ENCODE assay signal across 8 cellular contexts in genomic region chr20:47272893-47273590, GRCh38.
A peak's percentile ranks its signal among the peaks of the same experiment; 100 is the strongest.
DNase-seq lines count a peak whose midpoint lies in the region; ATAC-seq, FAIRE-seq and TF ChIP-seq lines count a peak whose summit lies in the region.

No MANE protein-coding gene starts in this region.

- peaks cover 68% of the 10 kb centered on the region for H3K4me1 ChIP-seq in GM23248 (ENCODE audit: insufficient read depth)
- H3K4me1 ChIP-seq in endothelial cell of umbilical vein (ENCODE audit: control insufficient read depth, extremely low read depth, insufficient read depth, low read length) = peaks cover 39% of the 10 kb centered on the region
- H3K4me1 ChIP-seq in mucosa of descending colon (ENCODE audit: low read depth) = no peaks in the 10 kb centered on the region

- in situ Hi-C loops in GM23248 (cut with MboI) = loop anchor here (10.0 kb wide), 2 partner anchors 112 to 352 kb away; no protein-coding TSS in a partner anchor

- intact Hi-C loops in activated CD4-positive, alpha-beta T cell treated with anti-CD3 and anti-CD28 coated beads for 36 hours (cut with DNase I, micrococcal nuclease) = loop anchor here (1.0 to 10.0 kb wide), 4 partner anchors 111 to 348 kb away; partner anchors contain the start of gene NCOA3 (in 2 of the 2)
- intact Hi-C loops in endothelial cell of umbilical vein (cut with micrococcal nuclease) (loop anchor here (1.0 to 2.0 kb wide), 5 partner anchors 53 to 348 kb away; partner anchors contain the start of gene NCOA3), mucosa of descending colon (cut with DNase I, micrococcal nuclease) (loop anchor here (2.0 to 10.0 kb wide), 2 partner anchors 112 kb away; no protein-coding TSS in a partner anchor)

- TF ChIP-seq POLR2A in endothelial cell of umbilical vein (IDR thresholded peaks at IDR 0.05; ENCODE audit: low read depth, low read length) = no peak

- H3K36me3 ChIP-seq in GM23248 (ENCODE audit: low read depth) (peaks cover 10% of the 10 kb centered on the region; the same call in 1 of the 2 replicates), endothelial cell of umbilical vein (ENCODE audit: control insufficient read depth in 2 of 2, extremely low read depth in 1 of 2, insufficient read depth in 2 of 2, low read length in 2 of 2) (peaks cover 13 to 22% of the 10 kb centered on the region in 2 experiments), mucosa of descending colon (ENCODE audit: low read depth) (no peaks in the 10 kb centered on the region)

- peak; percentile 37 to 42 for DNase-seq in AML-193 (lab: John Stamatoyannopoulos, UW)
- DNase-seq in GM23248 = peak; percentile 78
- DNase-seq in NCI-H2227 (lab: John Stamatoyannopoulos, UW; ENCODE audit: unreplicated experiment) = peak; percentile 82
- peak; percentile 64 for DNase-seq in activated CD4-positive, alpha-beta T cell treated with anti-CD3 and anti-CD28 coated beads for 36 hours
- peak; percentile 80 for DNase-seq in endothelial cell of umbilical vein (ENCODE audit: low read depth, low spot score)
- peak in 1 of 3 donors; percentile 77 for DNase-seq in mucosa of descending colon
- DNase-seq in stimulated activated naive CD4-positive, alpha-beta T cell (lab: John Stamatoyannopoulos, UW) = peak in 5 of 6 experiments; percentile 5 to 76 (median 49)

- peak; percentile 69 for ATAC-seq in activated CD4-positive, alpha-beta T cell treated with anti-CD3 and anti-CD28 coated beads for 36 hours
- ATAC-seq in mucosa of descending colon (peak; percentile 88), GM19452 (IDR thresholded peaks at IDR 0.05; ENCODE audit: unreplicated experiment) (no peak)

- H3K36me3 Mint-ChIP-seq in activated CD4-positive, alpha-beta T cell treated with anti-CD3 and anti-CD28 coated beads for 36 hours (ENCODE audit: low read depth) = peaks cover 44% of the 10 kb centered on the region

- H3K4me3 Mint-ChIP-seq in activated CD4-positive, alpha-beta T cell treated with anti-CD3 and anti-CD28 coated beads for 36 hours = no peak overlapping the region

- CTCF ChIA-PET in activated CD4-positive, alpha-beta T cell treated with anti-CD3 and anti-CD28 coated beads for 36 hours (lab: Charles Lee) = interaction anchor here (0.6 to 6.8 kb wide), 68 partner anchors 10 to 540 kb away, joined by 3 to 411 read pairs (median 4); partner anchors contain the start of gene ZMYND8
- CTCF ChIA-PET in endothelial cell of umbilical vein (lab: Charles Lee) = interaction anchor here (0.7 to 7.8 kb wide), 26 partner anchors 9 to 350 kb away, joined by 3 to 739 read pairs (median 6); partner anchors contain the start of genes NCOA3 and ZMYND8

- dilution Hi-C loops in endothelial cell of umbilical vein (cut with MboI; ENCODE audit: extremely low pct_ligation_motif_present, low sequenced_read_pairs) = loop anchor here (10.0 kb wide), 1 partner anchor 62 kb away; no protein-coding TSS in a partner anchor

- H3K9ac ChIP-seq in GM23248 = peak overlapping the region; percentile 61
- H3K9ac ChIP-seq in endothelial cell of umbilical vein (replicated peaks; ENCODE audit: extremely low read depth, insufficient read depth, low read length) = peak overlapping the region; percentile 76

- H3K79me2 ChIP-seq in GM23248 (ENCODE audit: insufficient read depth) (peaks cover 40% of the 10 kb centered on the region), endothelial cell of umbilical vein (ENCODE audit: control insufficient read depth, insufficient read depth, low read length) (peaks cover 50% of the 10 kb centered on the region)

- POLR2A ChIA-PET in activated CD4-positive, alpha-beta T cell treated with anti-CD3 and anti-CD28 coated beads for 36 hours (lab: Charles Lee) = interaction anchor here (0.6 to 1.4 kb wide), 5 partner anchors 11 to 214 kb away, joined by 3 to 5 read pairs (median 4); partner anchors contain the start of gene ZMYND8
- POLR2A ChIA-PET in endothelial cell of umbilical vein (lab: Charles Lee) = interaction anchor here (0.7 to 3.7 kb wide), 4 partner anchors 45 to 110 kb away, joined by 3 to 28 read pairs (median 4); no protein-coding TSS in a partner anchor

- no peaks in the 10 kb centered on the region for H3K9me2 ChIP-seq in GM23248 (ENCODE audit: insufficient read depth)

- WGBS in GM23248 (ENCODE audit: low coverage in 1 of 2, low lambda C conversion rate in 2 of 2, missing lambda C conversion rate in 2 of 2), 2 experiments = 82 to 83% methylated on average over 8 of the region's 8 CpGs

- TF ChIP-seq CTCF in endothelial cell of umbilical vein (IDR thresholded peaks at IDR 0.05; ENCODE audit: extremely low read depth in 1 of 2, insufficient read depth in 1 of 2, low read depth in 1 of 2, low read length in 2 of 2) (peak; percentile 60 to 67), mucosa of descending colon (IDR thresholded peaks at IDR 0.05) (peak; percentile 50)

- no peaks in the 10 kb centered on the region for H3K27me3 ChIP-seq in GM23248 (replicated peaks; ENCODE audit: insufficient read depth)
- H3K27me3 ChIP-seq in endothelial cell of umbilical vein (ENCODE audit: control insufficient read depth in 2 of 2, insufficient read depth in 2 of 2, low read length in 2 of 2) = no peaks in the 10 kb centered on the region

- H3K4me2 ChIP-seq in GM23248 (ENCODE audit: unreplicated experiment) = peak overlapping the region; percentile 67
- H3K4me2 ChIP-seq in endothelial cell of umbilical vein (ENCODE audit: insufficient read depth, low read length) = no peak overlapping the region

- peak overlapping the region; percentile 88 for H3K27ac Mint-ChIP-seq in activated CD4-positive, alpha-beta T cell treated with anti-CD3 and anti-CD28 coated beads for 36 hours

- H3K9me1 ChIP-seq in endothelial cell of umbilical vein (replicated peaks; ENCODE audit: control insufficient read depth, extremely low read depth, insufficient read depth, low read length) = no peaks in the 10 kb centered on the region

- no peaks in the 10 kb centered on the region for H3K27me3 Mint-ChIP-seq in activated CD4-positive, alpha-beta T cell treated with anti-CD3 and anti-CD28 coated beads for 36 hours

- H3F3A ChIP-seq in GM23248 (ENCODE audit: insufficient read depth) = peaks cover 63% of the 10 kb centered on the region

- H2AFZ ChIP-seq in GM23248 (no peak overlapping the region), endothelial cell of umbilical vein (ENCODE audit: low read depth, low read length) (no peak overlapping the region)

- FAIRE-seq in endothelial cell of umbilical vein (lab: Jason Lieb, UNC) = peak; percentile 82

- no peaks in the 10 kb centered on the region for H3K9me3 Mint-ChIP-seq in activated CD4-positive, alpha-beta T cell treated with anti-CD3 and anti-CD28 coated beads for 36 hours (ENCODE audit: low read depth)

- peaks cover 44% of the 10 kb centered on the region for H3K4me1 Mint-ChIP-seq in activated CD4-positive, alpha-beta T cell treated with anti-CD3 and anti-CD28 coated beads for 36 hours

- no TSS peak for BruUV-seq in endothelial cell of umbilical vein (replicated peaks; lab: Mats Ljungman, UMichigan)

- H3K4me3 ChIP-seq in GM23248 (no peak overlapping the region), endothelial cell of umbilical vein (replicated peaks in 1 of 3; ENCODE audit: insufficient read depth in 1 of 3, low read depth in 1 of 3, low read length in 3 of 3) (no peak overlapping the region), mucosa of descending colon (no peak overlapping the region)

- H3K27ac ChIP-seq in GM23248 (peak overlapping the region; percentile 87), endothelial cell of umbilical vein (ENCODE audit: insufficient read depth, low read depth, low read length) (peak overlapping the region; percentile 87)

- H3K9me3 ChIP-seq in GM23248 (ENCODE audit: low read depth) = no peaks in the 10 kb centered on the region
- no peaks in the 10 kb centered on the region for H3K9me3 ChIP-seq in endothelial cell of umbilical vein (replicated peaks; ENCODE audit: control insufficient read depth, insufficient read depth, low read length)
- no peaks in the 10 kb centered on the region for H3K9me3 ChIP-seq in mucosa of descending colon

- no peaks in the 10 kb centered on the region for H4K20me1 ChIP-seq in GM23248 (ENCODE audit: insufficient read depth)
- H4K20me1 ChIP-seq in endothelial cell of umbilical vein (replicated peaks; ENCODE audit: control insufficient read depth, extremely low read depth, insufficient read depth, low read length) = no peaks in the 10 kb centered on the region

TF ChIP-seq in endothelial cell of umbilical vein, 7 proteins besides CTCF, POLR2A, EP300 and RAD21:
- TF ChIP-seq MYC (IDR thresholded peaks at IDR 0.05; ENCODE audit: low read depth, low read length) (no peak), POLR2AphosphoS5 (IDR thresholded peaks at IDR 0.05; ENCODE audit: insufficient read depth, low read depth, low read length) (no peak), JUN (IDR thresholded peaks at IDR 0.05; ENCODE audit: borderline replicate concordance, insufficient read depth, insufficient read length, low read depth) (no peak), GATA2 (IDR thresholded peaks at IDR 0.05; ENCODE audit: insufficient read depth, insufficient read length, low read depth, low read length) (no peak), EZH2 (IDR thresholded peaks at IDR 0.05; ENCODE audit: borderline replicate concordance, low read depth, low read length, severe bottlenecking) (no peak), FOS (IDR thresholded peaks at IDR 0.05; ENCODE audit: borderline replicate concordance, insufficient read depth, low read length) (no peak)
- TF ChIP-seq, protein P1, sequence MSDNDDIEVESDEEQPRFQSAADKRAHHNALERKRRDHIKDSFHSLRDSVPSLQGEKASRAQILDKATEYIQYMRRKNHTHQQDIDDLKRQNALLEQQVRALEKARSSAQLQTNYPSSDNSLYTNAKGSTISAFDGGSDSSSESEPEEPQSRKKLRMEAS (IDR thresholded peaks at IDR 0.05; ENCODE audit: insufficient read depth, insufficient read length) = no peak
